Comparison of ENCODE assay signal across 10 cellular contexts in genomic region chr6:112311950-112312547, GRCh38. TPM values are rescaled to one million over a fixed set of nuclear protein-coding genes. Genes with fewer than 3 reads are reported as not detected.
DNase-seq lines count a peak whose midpoint lies in the region; ATAC-seq and TF ChIP-seq lines count a peak whose summit lies in the region.
"Had no signal": no experiment of that assay in that cellular context is flagged by ENCODE, and none has a peak within 500 bp of the region (broad histone marks: within the 10 kb centered on the region; RNA-seq: fewer than 3 reads in every experiment).

No MANE protein-coding gene starts in this region.

- CTCF ChIA-PET in activated CD8-positive, alpha-beta T cell treated with anti-CD3 and anti-CD28 coated beads, Interleukin-2, amount 10 ng/mL, durations not matched to agents 7 days and 5 days (lab: Charles Lee), result interaction anchor here (0.7 to 5.3 kb wide), 10 partner anchors 17 to 370 kb away, joined by 3 to 60 read pairs (median 6); no protein-coding TSS in a partner anchor

- no peaks in the 10 kb centered on the region for H4K20me1 ChIP-seq in Loucy (ENCODE audit: insufficient read depth, low read length, poor library complexity, severe bottlenecking)
- H4K20me1 ChIP-seq: BLaER1 treated with 17β-estradiol and CSF1 and Interleukin-3, amounts not matched to agents 10 nM and 100 nM had no signal

- H3K9me3 Mint-ChIP-seq in activated CD8-positive, alpha-beta T cell treated with anti-CD3 and anti-CD28 coated beads, Interleukin-2, amount 10 ng/mL, durations not matched to agents 7 days and 5 days (ENCODE audit: insufficient read depth), result no peaks in the 10 kb centered on the region

- TF ChIP-seq CTCF in Loucy (conservative IDR thresholded peaks at IDR 0.05; ENCODE audit: low read length) (peak; percentile 82), kidney epithelial cell (IDR thresholded peaks at IDR 0.05; ENCODE audit: insufficient read depth, low read length, poor library complexity, severe bottlenecking) (peak; percentile 59)

- no peaks in the 10 kb centered on the region for H3K4me1 Mint-ChIP-seq in activated CD8-positive, alpha-beta T cell treated with anti-CD3 and anti-CD28 coated beads, Interleukin-2, amount 10 ng/mL, durations not matched to agents 7 days and 5 days (ENCODE audit: low read depth)

- POLR2A ChIA-PET in activated CD8-positive, alpha-beta T cell treated with anti-CD3 and anti-CD28 coated beads, Interleukin-2, amount 10 ng/mL, durations not matched to agents 7 days and 5 days (lab: Charles Lee), result no interaction called here

- no peaks in the 10 kb centered on the region for H3K36me3 ChIP-seq in Loucy (ENCODE audit: insufficient read depth, low read length)
- no peaks in the 10 kb centered on the region for H3K36me3 ChIP-seq in kidney epithelial cell (ENCODE audit: control insufficient read depth, insufficient read depth, low read length)
- H3K36me3 ChIP-seq: BLaER1 treated with 17β-estradiol and CSF1 and Interleukin-3, amounts not matched to agents 10 nM and 100 nM had no signal

- no peaks in the 10 kb centered on the region for H3K9me3 ChIP-seq in Loucy (ENCODE audit: insufficient read depth, low read depth, low read length)

- H3K36me3 Mint-ChIP-seq in activated CD8-positive, alpha-beta T cell treated with anti-CD3 and anti-CD28 coated beads, Interleukin-2, amount 10 ng/mL, durations not matched to agents 7 days and 5 days (ENCODE audit: low read depth), result no peaks in the 10 kb centered on the region

- H3K27me3 ChIP-seq in Loucy (ENCODE audit: insufficient read depth, low read length, poor library complexity, severe bottlenecking) (peaks cover 40% of the 10 kb centered on the region), kidney epithelial cell (ENCODE audit: control insufficient read depth, insufficient read depth, low read length) (no peaks in the 10 kb centered on the region)
- H3K27me3 ChIP-seq: BLaER1 treated with 17β-estradiol and CSF1 and Interleukin-3, amounts not matched to agents 10 nM and 100 nM had no signal

- H3K4me1 ChIP-seq in Loucy (ENCODE audit: insufficient read depth, low read length, poor library complexity, severe bottlenecking), result no peaks in the 10 kb centered on the region

- no peak overlapping the region for H3K4me2 ChIP-seq in Loucy (ENCODE audit: low read depth, low read length, poor library complexity, severe bottlenecking)
- H3K4me2 ChIP-seq: BLaER1 treated with 17β-estradiol and CSF1 and Interleukin-3, amounts not matched to agents 10 nM and 100 nM had no signal

- no peak overlapping the region for H2AFZ ChIP-seq in Loucy (ENCODE audit: low read length)

- no peak for ATAC-seq in activated CD8-positive, alpha-beta T cell treated with anti-CD3 and anti-CD28 coated beads, Interleukin-2, amount 10 ng/mL, durations not matched to agents 7 days and 5 days
- ATAC-seq in GM21786 (IDR thresholded peaks at IDR 0.05; ENCODE audit: unreplicated experiment), result no peak

- DNase-seq in DMS153 treated with DMSO at 0.1 percent for 48 hours (lab: John Stamatoyannopoulos, UW; ENCODE audit: unreplicated experiment), result peak; percentile 31
- no peak for DNase-seq in DMS153 (lab: John Stamatoyannopoulos, UW)
- peak; percentile 30 for DNase-seq in activated CD8-positive, alpha-beta T cell treated with anti-CD3 and anti-CD28 coated beads, Interleukin-2, amount 10 ng/mL, durations not matched to agents 7 days and 5 days
- no peak for DNase-seq in kidney epithelial cell (ENCODE audit: low read depth)
- no peak for DNase-seq in SKM-1 treated with dmso at 0.1 percent for 144 hours (lab: John Stamatoyannopoulos, UW; ENCODE audit: unreplicated experiment)
- no peak for DNase-seq in activated CD4-positive, alpha-beta T cell treated with anti-CD3 and anti-CD28 coated beads, Interleukin-2, amount 50 U/mL, for 1 hour

- H3K27ac Mint-ChIP-seq in activated CD8-positive, alpha-beta T cell treated with anti-CD3 and anti-CD28 coated beads, Interleukin-2, amount 10 ng/mL, durations not matched to agents 7 days and 5 days, result no peak overlapping the region

- H3K9me2 ChIP-seq in Loucy (replicated peaks; ENCODE audit: low read depth, low read length), result no peaks in the 10 kb centered on the region

- H3K79me2 ChIP-seq in Loucy (ENCODE audit: insufficient read depth, low read length), result no peaks in the 10 kb centered on the region

- H3K4me3 ChIP-seq in Loucy (ENCODE audit: low read length, poor library complexity, severe bottlenecking), result no peak overlapping the region
- no peak overlapping the region for H3K4me3 ChIP-seq in kidney epithelial cell (ENCODE audit: low read depth, low read length)
- H3K4me3 ChIP-seq: BLaER1 treated with 17β-estradiol and CSF1 and Interleukin-3, amounts not matched to agents 10 nM and 100 nM had no signal

- H3K4me3 Mint-ChIP-seq in activated CD8-positive, alpha-beta T cell treated with anti-CD3 and anti-CD28 coated beads, Interleukin-2, amount 10 ng/mL, durations not matched to agents 7 days and 5 days, result no peak overlapping the region

- no peaks in the 10 kb centered on the region for H3F3A ChIP-seq in Loucy (ENCODE audit: low read depth)

- H3K9ac ChIP-seq in Loucy (ENCODE audit: low read depth, low read length, poor library complexity, severe bottlenecking), result no peak overlapping the region
- H3K9ac ChIP-seq: BLaER1 treated with 17β-estradiol and CSF1 and Interleukin-3, amounts not matched to agents 10 nM and 100 nM had no signal

- peaks cover 46% of the 10 kb centered on the region for H3K27me3 Mint-ChIP-seq in activated CD8-positive, alpha-beta T cell treated with anti-CD3 and anti-CD28 coated beads, Interleukin-2, amount 10 ng/mL, durations not matched to agents 7 days and 5 days (ENCODE audit: low read depth)

RNA-seq across cellular contexts. Expression of gene RFPL4B, which starts 35.1 kb away (rescaled TPM):
- not detected for total RNA-seq in activated CD8-positive, alpha-beta T cell treated with anti-CD3 and anti-CD28 coated beads, Interleukin-2, amount 10 ng/mL, durations not matched to agents 7 days and 5 days
- total RNA-seq in kidney epithelial cell, result not detected in 2 replicates
- total RNA-seq: T-helper 2 cell treated with Interferon-gamma antibody and Interleukin-4, amounts not matched to agents 100 ng/mL and 5 ng/mL, for 36 hours had no signal

RNA-seq across cellular contexts. Expression of gene LAMA4, which starts 57.7 kb away (rescaled TPM):
- not detected for total RNA-seq in activated CD8-positive, alpha-beta T cell treated with anti-CD3 and anti-CD28 coated beads, Interleukin-2, amount 10 ng/mL, durations not matched to agents 7 days and 5 days
- total RNA-seq in kidney epithelial cell, result 4.7 and 5.6 TPM in 2 replicates
- total RNA-seq: T-helper 2 cell treated with Interferon-gamma antibody and Interleukin-4, amounts not matched to agents 100 ng/mL and 5 ng/mL, for 36 hours had no signal

Comparison
In these comparisons a context has a peak if more than half of its experiments do, and no peak if none do; other contexts are left out.
1. DNase-seq: peak in DMS153 treated with DMSO at 0.1 percent for 48 hours (single experiment) and activated CD8-positive, alpha-beta T cell treated with anti-CD3 and anti-CD28 coated beads, Interleukin-2, amount 10 ng/mL, durations not matched to agents 7 days and 5 days (single experiment); none in DMS153 (single experiment), kidney epithelial cell (single experiment), SKM-1 treated with dmso at 0.1 percent for 144 hours (single experiment) and activated CD4-positive, alpha-beta T cell treated with anti-CD3 and anti-CD28 coated beads, Interleukin-2, amount 50 U/mL, for 1 hour (single experiment).